In genomic region chr11:76621466-76621865, GRCh38 we compare ENCODE assay signal across 29 cellular contexts. TPM values are rescaled to one million over a fixed set of nuclear protein-coding genes. Genes with fewer than 3 reads are reported as not detected.
A peak's percentile ranks its signal among the peaks of the same experiment; 100 is the strongest.
DNase-seq lines count a peak whose midpoint lies in the region; ATAC-seq and TF ChIP-seq lines count a peak whose summit lies in the region.
"Had no signal": no experiment of that assay in that cellular context is flagged by ENCODE, and none has a peak within 500 bp of the region (broad histone marks: within the 10 kb centered on the region; RNA-seq: fewer than 3 reads in every experiment).

No MANE protein-coding gene starts in this region.

- no peak overlapping the region for H3K4me3 ChIP-seq in IMR-90 (ENCODE audit: insufficient read depth, low read depth, low read length)
- H3K4me3 ChIP-seq in ascending aorta = no peak overlapping the region
- no peak overlapping the region for H3K4me3 ChIP-seq in smooth muscle cell
- H3K4me3 ChIP-seq: BLaER1, left lung, MG63, ovary, transverse colon had no signal

- CTCF ChIA-PET in IMR-90 (lab: Yijun Ruan, JAX) = interaction anchor here (0.6 kb wide), 1 partner anchor 1045 kb away, joined by 9 read pairs; no protein-coding TSS in a partner anchor

- H3K18ac ChIP-seq in IMR-90 (ENCODE audit: low read depth, low read length) = peak overlapping the region; percentile 82

- H2AK5ac ChIP-seq in IMR-90 (ENCODE audit: low read depth, low read length) = peak overlapping the region; percentile 91

- no CpG with 5 or more reads among the region's 8 CpGs for WGBS in IMR-90 (ENCODE audit: extremely low coverage in 2 of 2, insufficient read length in 1 of 2), 2 experiments
- 53% methylated on average over 8 of the region's 8 CpGs for WGBS in smooth muscle cell (ENCODE audit: low lambda C conversion rate)

- H3K36me3 ChIP-seq in IMR-90 (ENCODE audit: control insufficient read depth, insufficient read depth, low read length) (no peaks in the 10 kb centered on the region), ascending aorta (no peaks in the 10 kb centered on the region), smooth muscle cell (ENCODE audit: low read depth) (no peaks in the 10 kb centered on the region)
- H3K36me3 ChIP-seq: BLaER1, left lung, MG63, ovary, transverse colon had no signal

- peaks cover 13% of the 10 kb centered on the region for H3K9me3 Mint-ChIP-seq in activated CD4-positive, alpha-beta T cell treated with anti-CD3 and anti-CD28 coated beads, Interleukin-2, amount 10 ng/mL, durations not matched to agents 24 days and 14 days
- H3K9me3 Mint-ChIP-seq: natural killer cell had no signal

- peak overlapping the region; percentile 46 for H2BK5ac ChIP-seq in IMR-90 (ENCODE audit: low read depth, low read length, poor library complexity, severe bottlenecking)

- intact Hi-C loops in IMR-90 (cut with micrococcal nuclease) = no loop called here
- intact Hi-C loops in ascending aorta (cut with DNase I) = no loop called here
- intact Hi-C loops in activated CD4-positive, alpha-beta T cell treated with anti-CD3 and anti-CD28 coated beads, Interleukin-2, amount 10 ng/mL, durations not matched to agents 24 days and 14 days (cut with micrococcal nuclease) = no loop called here

- no peaks in the 10 kb centered on the region for H4K20me1 ChIP-seq in IMR-90 (ENCODE audit: insufficient read depth, low read length)
- no peaks in the 10 kb centered on the region for H4K20me1 ChIP-seq in smooth muscle cell (ENCODE audit: low read depth)
- H4K20me1 ChIP-seq: BLaER1 had no signal

- no peak overlapping the region for H3K4me3 Mint-ChIP-seq in activated CD4-positive, alpha-beta T cell treated with anti-CD3 and anti-CD28 coated beads, Interleukin-2, amount 10 ng/mL, durations not matched to agents 24 days and 14 days
- H3K4me3 Mint-ChIP-seq: activated T-cell treated with anti-CD3 and anti-CD28 coated beads, Interleukin-2, amount 50 U/mL, for 72 hours; brain; H9; natural killer cell; T-helper 2 cell treated with Interferon-gamma antibody and Interleukin-4, amounts not matched to agents 5 μg/mL and 100 μg/mL, for 36 hours had no signal

- peak overlapping the region; percentile 36 for H2BK20ac ChIP-seq in IMR-90 (ENCODE audit: low read depth, low read length)

- no peaks in the 10 kb centered on the region for H3K79me2 ChIP-seq in smooth muscle cell (ENCODE audit: low read depth)

- H2BK15ac ChIP-seq in IMR-90 (ENCODE audit: low read depth, low read length) = peak overlapping the region; percentile 96; the same call in 2 of the 3 replicates

- no peak for TF ChIP-seq POLR2A in IMR-90 (IDR thresholded peaks at IDR 0.05; ENCODE audit: low read depth, low read length)

- no peak for DNase-seq in IMR-90
- peak in 1 of 2 donors; percentile 63 for DNase-seq in ascending aorta (ENCODE audit: low spot score in 2 of 2)
- peak; percentile 88 for DNase-seq in mesenteric fat pad (ENCODE audit: low spot score)
- DNase-seq in smooth muscle cell (lab: John Stamatoyannopoulos, UW; ENCODE audit: unreplicated experiment) = no peak
- DNase-seq in activated CD4-positive, alpha-beta T cell treated with anti-CD3 and anti-CD28 coated beads, Interleukin-2, amount 10 ng/mL, durations not matched to agents 24 days and 14 days = no peak
- no peak for DNase-seq in C1 segment of cervical spinal cord (lab: John Stamatoyannopoulos, UW)
- DNase-seq in activated CD4-positive, CD25-positive, alpha-beta regulatory T cell (lab: John Stamatoyannopoulos, UW) = no peak
- DNase-seq: activated CD4-positive, alpha-beta T cell treated with anti-CD3 and anti-CD28 coated beads for 48 hours; activated T-cell treated with anti-CD3 and anti-CD28 coated beads, Interleukin-2, amount 50 U/mL, for 72 hours; cerebellar nuclear complex; DMS53; H9; hypothalamus; left lung; MG63; natural killer cell; NCI-H1105; NCI-H187; NCI-H82; retina; SIG-M5; small intestine; transverse colon had no signal

- no peaks in the 10 kb centered on the region for H3F3A ChIP-seq in smooth muscle cell (ENCODE audit: low read depth)

- peaks cover 2% of the 10 kb centered on the region for H3K27me3 Mint-ChIP-seq in activated CD4-positive, alpha-beta T cell treated with anti-CD3 and anti-CD28 coated beads, Interleukin-2, amount 10 ng/mL, durations not matched to agents 24 days and 14 days
- H3K27me3 Mint-ChIP-seq: brain had no signal

- peak; percentile 4; the same call in 1 of the 2 replicates for ATAC-seq in IMR-90 (ENCODE audit: low read depth)
- ATAC-seq: activated T-cell treated with anti-CD3 and anti-CD28 coated beads, Interleukin-2, amount 50 U/mL, for 72 hours; left lung; natural killer cell had no signal

- H4K5ac ChIP-seq in IMR-90 (ENCODE audit: low read depth, low read length) = peak overlapping the region; percentile 86

- POLR2A ChIA-PET in IMR-90 (lab: Charles Lee; ENCODE audit: unreplicated experiment) = no interaction called here

- peak overlapping the region; percentile 86 to 88; a peak in 3 of 4 replicates for H4K8ac ChIP-seq in IMR-90 (ENCODE audit: low read depth in 2 of 2, low read length in 2 of 2)

- no peak for TF ChIP-seq CTCF in IMR-90 (conservative IDR thresholded peaks at IDR 0.05; ENCODE audit: low read depth, low read length)
- TF ChIP-seq CTCF in ascending aorta (IDR thresholded peaks at IDR 0.05) = no peak
- TF ChIP-seq CTCF in smooth muscle cell (IDR thresholded peaks at IDR 0.05; ENCODE audit: borderline replicate concordance, insufficient read depth, poor library complexity, severe bottlenecking) = no peak

- peaks cover 8% of the 10 kb centered on the region for H3K36me3 Mint-ChIP-seq in activated CD4-positive, alpha-beta T cell treated with anti-CD3 and anti-CD28 coated beads, Interleukin-2, amount 10 ng/mL, durations not matched to agents 24 days and 14 days (ENCODE audit: low read depth)
- H3K36me3 Mint-ChIP-seq: brain, natural killer cell had no signal

- no peak for TF ChIP-seq RAD21 in IMR-90 (IDR thresholded peaks at IDR 0.05; ENCODE audit: low read length)

- H4K91ac ChIP-seq in IMR-90 (ENCODE audit: insufficient read depth, low read depth, low read length) = peak overlapping the region; percentile 43; the same call in 1 of the 2 replicates

- peak overlapping the region; percentile 11 for H3K23ac ChIP-seq in IMR-90 (ENCODE audit: low read depth, low read length)

- H3K56ac ChIP-seq in IMR-90 (ENCODE audit: extremely low read depth, insufficient read depth, low read length) = no peak overlapping the region

- peaks cover 19% of the 10 kb centered on the region for H3K4me1 ChIP-seq in IMR-90 (ENCODE audit: control insufficient read depth, insufficient read depth, low read length)
- H3K4me1 ChIP-seq in ascending aorta = peaks cover 8 to 26% of the 10 kb centered on the region in 2 donors
- peaks cover 14% of the 10 kb centered on the region for H3K4me1 ChIP-seq in smooth muscle cell (ENCODE audit: low read depth)

- dilution Hi-C loops in IMR-90 (cut with HindIII; ENCODE audit: low sequenced_read_pairs, unreplicated experiment) = no loop called here

- H3K4me2 ChIP-seq in IMR-90 (ENCODE audit: low read depth, low read length) = no peak overlapping the region; the same call in 1 of the 2 replicates
- H3K4me2 ChIP-seq in smooth muscle cell = peak overlapping the region; percentile 76
- H3K4me2 ChIP-seq: BLaER1, KMS-11 had no signal

- H2AFZ ChIP-seq in IMR-90 (replicated peaks; ENCODE audit: low read length, poor library complexity) = peak overlapping the region; percentile 89
- no peak overlapping the region for H2AFZ ChIP-seq in smooth muscle cell (ENCODE audit: low read depth)

- in situ Hi-C loops in IMR-90 (cut with MboI; ENCODE audit: low sequenced_read_pairs) = no loop called here

- no peaks in the 10 kb centered on the region for H3K79me1 ChIP-seq in IMR-90 (ENCODE audit: low read depth in 1 of 2, low read length in 2 of 2)

- peaks cover 5% of the 10 kb centered on the region for H3K4me1 Mint-ChIP-seq in activated CD4-positive, alpha-beta T cell treated with anti-CD3 and anti-CD28 coated beads, Interleukin-2, amount 10 ng/mL, durations not matched to agents 24 days and 14 days
- H3K4me1 Mint-ChIP-seq: brain had no signal

- peak overlapping the region; percentile 84 for H2BK120ac ChIP-seq in IMR-90 (ENCODE audit: low read depth, low read length)

- peaks cover 20% of the 10 kb centered on the region; the same call in 1 of the 2 replicates for H3K9me1 ChIP-seq in IMR-90 (ENCODE audit: insufficient read depth, low read length)

- peak overlapping the region; percentile 55; the same call in 1 of the 2 replicates for H3K4ac ChIP-seq in IMR-90 (ENCODE audit: low read depth, low read length)

- H3K27ac ChIP-seq in IMR-90 (ENCODE audit: insufficient read depth, low read length) (peak overlapping the region; percentile 40), ascending aorta (peak overlapping the region; percentile 71), smooth muscle cell (ENCODE audit: low read depth) (peak overlapping the region; percentile 94)
- H3K27ac ChIP-seq: BLaER1, KMS-11, left lung, ovary, transverse colon, VCaP had no signal

- no peak overlapping the region for H3K27ac Mint-ChIP-seq in activated CD4-positive, alpha-beta T cell treated with anti-CD3 and anti-CD28 coated beads, Interleukin-2, amount 10 ng/mL, durations not matched to agents 24 days and 14 days
- H3K27ac Mint-ChIP-seq: activated T-cell treated with anti-CD3 and anti-CD28 coated beads, Interleukin-2, amount 50 U/mL, for 72 hours; brain; H9; natural killer cell; T-helper 2 cell treated with Interferon-gamma antibody and Interleukin-4, amounts not matched to agents 5 μg/mL and 100 μg/mL, for 36 hours had no signal

- H3K9ac ChIP-seq in IMR-90 (ENCODE audit: low read depth, low read length) (no peak overlapping the region), smooth muscle cell (ENCODE audit: low read depth) (peak overlapping the region; percentile 64)
- H3K9ac ChIP-seq: BLaER1, KMS-11 had no signal

- no peaks in the 10 kb centered on the region for H3K27me3 ChIP-seq in IMR-90 (ENCODE audit: control insufficient read depth, insufficient read depth, low read length)
- no peaks in the 10 kb centered on the region for H3K27me3 ChIP-seq in ascending aorta
- no peaks in the 10 kb centered on the region for H3K27me3 ChIP-seq in smooth muscle cell (ENCODE audit: low read depth)
- H3K27me3 ChIP-seq: BLaER1, left lung, MG63, ovary, transverse colon had no signal

- no TSS peak for BruUV-seq in IMR-90 (replicated peaks; lab: Mats Ljungman, UMichigan)

- H2AK9ac ChIP-seq in IMR-90 (replicated peaks; ENCODE audit: low read depth, low read length, poor library complexity) = peak overlapping the region; percentile 47

- peak overlapping the region; percentile 89 for H3K14ac ChIP-seq in IMR-90 (replicated peaks; ENCODE audit: low read depth, low read length)

- H3K9me3 ChIP-seq in IMR-90 (ENCODE audit: control insufficient read depth, insufficient read depth, low read length) (peaks cover 6% of the 10 kb centered on the region), ascending aorta (peaks cover 7 to 18% of the 10 kb centered on the region in 2 donors), smooth muscle cell (replicated peaks; ENCODE audit: low read depth) (peaks cover 4% of the 10 kb centered on the region)
- H3K9me3 ChIP-seq: ovary, transverse colon had no signal

RNA-seq across cellular contexts. Expression of gene LRRC32, which starts 49.1 kb away (rescaled TPM):
- total RNA-seq in IMR-90 (2012; rRNA removed) (4.2 and 5.2 TPM in 2 replicates), ascending aorta (280 TPM), mesenteric fat pad (136 TPM), smooth muscle cell (147 and 171 TPM in 2 replicates)
- polyA plus RNA-seq in IMR-90 (2012; rRNA removed) (13.0 and 13.7 TPM in 2 replicates), smooth muscle cell (330 and 444 TPM in 2 replicates)
- 10.9 and 20.1 TPM in 2 replicates for polyA plus RNA-seq in IMR-90 (2012; cell fraction: cytosol; rRNA removed)
- polyA plus RNA-seq in IMR-90 (2012; cell fraction: nucleus; rRNA removed; ENCODE audit: low replicate concordance) = 8.8 and 12.9 TPM in 2 replicates
- 6.6 and 8.6 TPM in 2 replicates for total RNA-seq in activated CD4-positive, alpha-beta T cell treated with anti-CD3 and anti-CD28 coated beads, Interleukin-2, amount 10 ng/mL, durations not matched to agents 24 days and 14 days

Comparison
In these comparisons a context has a peak if more than half of its experiments do, and no peak if none do; other contexts are left out.
1. H3K27ac ChIP-seq: peak in every context shown above with its lines; median percentile 94 in smooth muscle cell; 71 in ascending aorta; 40 in IMR-90.
2. RNA of gene LRRC32, which starts 49.1 kb away (total RNA-seq): 280 TPM in ascending aorta (single experiment), 147 to 171 TPM in smooth muscle cell and 136 TPM in mesenteric fat pad (single experiment); 6.6 to 8.6 TPM in activated CD4-positive, alpha-beta T cell treated with anti-CD3 and anti-CD28 coated beads, Interleukin-2, amount 10 ng/mL, durations not matched to agents 24 days and 14 days and 4.2 to 5.2 TPM in IMR-90; every median in the first group is over 10 times any median in the second.